ENCODE assay signal across 21 cellular contexts in the genomic region with DNA sequence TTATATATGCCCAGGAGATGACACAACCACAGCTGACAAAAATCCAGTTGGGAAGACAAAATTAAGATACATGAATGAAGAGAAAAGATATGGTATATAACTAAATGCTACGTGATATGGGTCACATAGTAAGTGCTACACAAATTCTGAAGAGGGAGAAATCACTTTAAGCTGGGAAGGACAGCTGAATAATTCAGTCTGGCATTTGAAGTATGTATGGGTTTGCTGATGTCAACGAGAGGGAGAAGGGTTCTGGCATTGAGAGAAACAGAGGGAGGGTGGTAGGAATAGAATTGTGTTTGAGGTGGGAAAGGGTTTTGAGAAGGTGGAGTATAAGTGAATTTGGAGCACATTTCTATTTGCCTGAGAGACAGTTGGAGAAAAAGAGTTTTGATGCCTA. TPM values are rescaled to one million over a fixed set of nuclear protein-coding genes. Genes with fewer than 3 reads are reported as not detected.
DNase-seq lines count a peak whose midpoint lies in the region; ATAC-seq and TF ChIP-seq lines count a peak whose summit lies in the region.
"Had no signal": no experiment of that assay in that cellular context is flagged by ENCODE, and none has a peak within 500 bp of the region (broad histone marks: within the 10 kb centered on the region; RNA-seq: fewer than 3 reads in every experiment).

No MANE protein-coding gene starts in this region.

- ATAC-seq in left cardiac atrium, result peak; percentile 15 to 30
- no peak for ATAC-seq in left ventricle myocardium superior
- no peak for ATAC-seq in upper lobe of right lung

- DNase-seq in left cardiac atrium, result no peak
- no peak for DNase-seq in left ventricle myocardium superior
- peak; percentile 37 for DNase-seq in adipocyte (ENCODE audit: low read depth)
- DNase-seq in fibroblast of the aortic adventitia (ENCODE audit: low read depth), result peak; percentile 32
- DNase-seq in upper lobe of right lung, result no peak
- DNase-seq in NCI-H146 (lab: John Stamatoyannopoulos, UW), result no peak
- no peak for DNase-seq in DMS153 treated with DMSO at 0.1 percent for 48 hours (lab: John Stamatoyannopoulos, UW; ENCODE audit: unreplicated experiment)
- no peak for DNase-seq in A673 (ENCODE audit: low spot score)
- DNase-seq: AML-193, Caco-2, DMS153, GOT3, KBM-7, NCI-H1105 treated with DMSO at 0.1 percent for 48 hours, NCI-H1694 treated with DMSO at 0.1 percent for 48 hours, NCI-H2107, NCI-H510A treated with DMSO at 0.1 percent for 48 hours, NCI-H82, OCI-M1, SHP77 had no signal

- H3K27me3 ChIP-seq in adipocyte (replicated peaks; ENCODE audit: control insufficient read depth, insufficient read depth, low read length) (no peaks in the 10 kb centered on the region), upper lobe of right lung (peaks cover 16% of the 10 kb centered on the region), A673 (replicated peaks; ENCODE audit: insufficient read depth, low read depth, low read length, poor library complexity) (peaks cover 48% of the 10 kb centered on the region)

- H3K36me3 ChIP-seq in adipocyte (ENCODE audit: control insufficient read depth, insufficient read depth, low read length, severe bottlenecking), result no peaks in the 10 kb centered on the region
- no peaks in the 10 kb centered on the region for H3K36me3 ChIP-seq in upper lobe of right lung
- H3K36me3 ChIP-seq in A673 (ENCODE audit: insufficient read depth, low read length, poor library complexity, severe bottlenecking), result no peaks in the 10 kb centered on the region

- H3K9ac ChIP-seq in adipocyte (ENCODE audit: low read length), result no peak overlapping the region

- H3K9me3 ChIP-seq in adipocyte (ENCODE audit: control insufficient read depth, low read length), result no peaks in the 10 kb centered on the region
- no peaks in the 10 kb centered on the region for H3K9me3 ChIP-seq in upper lobe of right lung
- no peaks in the 10 kb centered on the region for H3K9me3 ChIP-seq in A673 (ENCODE audit: low read depth, low read length, poor library complexity, severe bottlenecking)
- H3K9me3 ChIP-seq: Caco-2 had no signal

- TF ChIP-seq CTCF in fibroblast of the aortic adventitia (IDR thresholded peaks at IDR 0.05; ENCODE audit: insufficient read depth, low read length) (no peak), upper lobe of right lung (IDR thresholded peaks at IDR 0.05) (no peak), A673 (conservative IDR thresholded peaks at IDR 0.05; ENCODE audit: low read depth, low read length) (no peak)

- H3K27ac ChIP-seq in upper lobe of right lung (no peak overlapping the region), A673 (ENCODE audit: low read depth, low read length, poor library complexity, severe bottlenecking) (no peak overlapping the region)
- H3K27ac ChIP-seq: SK-N-MC had no signal

- intact Hi-C loops in left cardiac atrium (cut with DNase I) (loop anchor here in 1 of 2 donors (10.0 kb wide), 1 partner anchor 237 kb away; no protein-coding TSS in a partner anchor), left ventricle myocardium superior (cut with micrococcal nuclease) (loop anchor here (10.0 kb wide), 1 partner anchor 303 kb away; no protein-coding TSS in a partner anchor), upper lobe of right lung (cut with DNase I) (loop anchor here (10.0 kb wide), 1 partner anchor 323 kb away; no protein-coding TSS in a partner anchor), A673 (cut with micrococcal nuclease; ENCODE audit: unreplicated experiment) (loop anchor here (10.0 kb wide), 1 partner anchor 603 kb away; no protein-coding TSS in a partner anchor)

- POLR2A ChIA-PET in A673 (lab: Charles Lee; ENCODE audit: low non-redundant PET), result no interaction called here

- no peak overlapping the region for H3K4me3 ChIP-seq in adipocyte (ENCODE audit: low read length)
- no peak overlapping the region for H3K4me3 ChIP-seq in fibroblast of the aortic adventitia (ENCODE audit: low read depth, low read length)
- H3K4me3 ChIP-seq in upper lobe of right lung, result no peak overlapping the region
- H3K4me3 ChIP-seq in A673 (ENCODE audit: low read depth, low read length, poor library complexity, severe bottlenecking), result no peak overlapping the region
- H3K4me3 ChIP-seq: SK-N-MC had no signal

- no TSS peak for BruUV-seq in A673 (replicated peaks; lab: Mats Ljungman, UMichigan)

- CTCF ChIA-PET in A673 (lab: Charles Lee), result no interaction called here

- H3K4me1 ChIP-seq in adipocyte (ENCODE audit: control insufficient read depth, insufficient read depth, low read length), result peaks cover 6% of the 10 kb centered on the region
- no peaks in the 10 kb centered on the region for H3K4me1 ChIP-seq in upper lobe of right lung
- no peaks in the 10 kb centered on the region for H3K4me1 ChIP-seq in A673 (ENCODE audit: insufficient read depth, low read length, poor library complexity, severe bottlenecking)

RNA-seq across cellular contexts. Expression of a gene that starts 6.7 kb away (rescaled TPM):
- total RNA-seq in left cardiac atrium (100 to 1,000 TPM in 1 of 2 donors, 10 to 100 TPM in 1; 71.1 to 117 TPM), left ventricle myocardium superior (8.4 TPM), fibroblast of the aortic adventitia (ENCODE audit: low replicate concordance) (52.5 and 65.3 TPM in 2 replicates), upper lobe of right lung (70.0 TPM), A673 (2021) (not detected in 2 replicates)

Comparison
In these comparisons a context has a peak if more than half of its experiments do, and no peak if none do; other contexts are left out.
1. ATAC-seq: peak in left cardiac atrium (2 of 2); none in left ventricle myocardium superior (single experiment) and upper lobe of right lung (single experiment).
2. DNase-seq: peak in adipocyte (single experiment) and fibroblast of the aortic adventitia (single experiment); none in left cardiac atrium (single experiment), left ventricle myocardium superior (single experiment), upper lobe of right lung (single experiment), NCI-H146 (single experiment), DMS153 treated with DMSO at 0.1 percent for 48 hours (single experiment) and A673 (single experiment).